In the genomic region with DNA sequence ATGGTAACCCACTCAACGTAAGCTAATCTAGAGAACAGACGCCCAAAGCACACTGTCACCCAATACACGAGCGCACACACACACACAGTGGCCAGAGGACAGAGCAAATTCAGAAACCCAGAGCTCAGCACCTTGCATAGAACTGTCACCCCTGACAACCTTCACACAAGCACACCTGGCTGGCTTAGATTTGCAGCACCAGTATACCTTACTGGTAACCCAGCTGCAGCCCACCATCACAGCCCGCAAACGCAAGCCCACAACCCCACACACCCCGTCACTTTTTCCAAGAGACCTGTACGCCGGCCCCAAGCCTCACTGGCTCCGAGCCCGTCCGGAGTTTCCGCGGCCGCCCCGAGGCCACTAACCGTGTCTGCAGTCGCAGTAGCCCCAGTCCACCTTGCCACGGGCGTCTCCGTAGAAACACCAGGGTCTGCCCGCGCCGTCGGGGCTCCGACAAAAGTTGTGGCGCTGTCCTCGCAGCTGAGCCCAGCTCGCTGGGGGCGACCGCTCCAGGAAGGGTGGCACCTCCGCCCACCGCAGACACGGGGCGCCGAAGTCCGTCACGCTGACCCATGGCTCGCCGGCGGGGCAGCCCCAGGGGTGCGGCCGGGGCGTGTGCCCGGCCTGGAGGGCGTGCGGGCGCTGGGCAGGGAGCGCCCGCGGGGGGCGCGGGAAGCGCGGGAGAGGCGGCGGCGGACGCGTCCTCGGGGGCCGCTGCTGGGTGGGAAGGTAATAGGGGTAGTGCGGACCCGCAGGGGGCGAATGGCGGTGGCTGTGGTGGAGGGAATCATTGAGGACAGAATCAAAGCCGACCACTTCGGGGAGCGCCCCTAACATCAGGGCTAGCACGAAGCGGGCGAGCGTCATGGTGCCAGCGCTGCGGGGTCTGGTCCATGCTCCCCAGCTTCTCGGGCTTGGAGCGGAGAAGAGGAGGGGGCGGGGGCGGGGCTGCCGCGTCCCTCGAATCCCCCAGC, we compare ENCODE assay signal across 9 cellular contexts. TPM values are rescaled to one million over a fixed set of nuclear protein-coding genes. Genes with fewer than 3 reads are reported as not detected.
A peak's percentile ranks its signal among the peaks of the same experiment; 100 is the strongest.
DNase-seq lines count a peak whose midpoint lies in the region; ATAC-seq and TF ChIP-seq lines count a peak whose summit lies in the region.
"Had no signal": no experiment of that assay in that cellular context is flagged by ENCODE, and none has a peak within 500 bp of the region (broad histone marks: within the 10 kb centered on the region; RNA-seq: fewer than 3 reads in every experiment).

No MANE protein-coding gene starts in this region.

- peak; percentile 74 for DNase-seq in COLO668 (lab: John Stamatoyannopoulos, UW; ENCODE audit: unreplicated experiment)
- DNase-seq in epithelial cell of esophagus (ENCODE audit: low read depth), result peak; percentile 56
- peak; percentile 6 for DNase-seq in naive B cell
- DNase-seq in activated gamma-delta T cell (lab: John Stamatoyannopoulos, UW), result no peak
- DNase-seq in dedifferentiated amniotic fluid mesenchymal stem cell (ENCODE audit: extremely low spot score), result no peak

- peak overlapping the region in 1 of 6 donors; percentile 43 for H3K27ac Mint-ChIP-seq in naive B cell

- peaks cover 12 to 17% (median 16%) of the 10 kb centered on the region in 3 donors for H3K4me1 Mint-ChIP-seq in naive B cell

- peaks cover 0 to 8% of the 10 kb centered on the region in 2 donors for H3K36me3 Mint-ChIP-seq in naive B cell

- peak overlapping the region; percentile 32 to 88 (median 84) for H3K4me3 Mint-ChIP-seq in naive B cell

- H3K9me3 Mint-ChIP-seq in naive B cell, result peaks cover 0 to 2% (median 0%) of the 10 kb centered on the region in 7 donors

- H3K27me3 Mint-ChIP-seq in naive B cell, result peaks cover 60 to 76% (median 69%) of the 10 kb centered on the region in 3 donors

- peak overlapping the region; percentile 65 for H3K4me3 ChIP-seq in epithelial cell of esophagus (ENCODE audit: low read length)
- H3K4me3 ChIP-seq: K562 had no signal

- peak; percentile 20 for ATAC-seq in GM19397 (IDR thresholded peaks at IDR 0.05; ENCODE audit: unreplicated experiment)
- ATAC-seq in HG03354 (IDR thresholded peaks at IDR 0.05; ENCODE audit: poor library complexity, severe bottlenecking, unreplicated experiment), result peak; percentile 28
- ATAC-seq in SK-N-SH treated with all-trans-retinoic acid at 6 μM for 48 hours, result peak; percentile 56
- ATAC-seq in naive B cell (ENCODE audit: low read depth in 2 of 2), result peak; percentile 19 to 25

- TF ChIP-seq CTCF in epithelial cell of esophagus (IDR thresholded peaks at IDR 0.05; ENCODE audit: insufficient read depth, low read depth, low read length, missing control alignments), result peak; percentile 7

TF ChIP-seq in SK-N-SH treated with all-trans-retinoic acid at 6 μM for 48 hours, 23 proteins besides CTCF, POLR2A, EP300 and RAD21:
- TF ChIP-seq TCF4 (CRISPR knock-in tag; IDR thresholded peaks at IDR 0.05; ENCODE audit: borderline replicate concordance) (no peak), ISL1 (CRISPR knock-in tag; IDR thresholded peaks at IDR 0.05) (no peak), ARNTL (CRISPR knock-in tag; IDR thresholded peaks at IDR 0.05; ENCODE audit: borderline replicate concordance, low read depth) (no peak), TOX (CRISPR knock-in tag; IDR thresholded peaks at IDR 0.05; ENCODE audit: borderline replicate concordance) (no peak), ZFP30 (CRISPR knock-in tag; IDR thresholded peaks at IDR 0.05) (no peak), ZFP3 (CRISPR knock-in tag; IDR thresholded peaks at IDR 0.05) (no peak), ZNF70 (CRISPR knock-in tag; IDR thresholded peaks at IDR 0.05) (no peak), GLIS3 (CRISPR knock-in tag; IDR thresholded peaks at IDR 0.05) (no peak), CSRNP3 (CRISPR knock-in tag; IDR thresholded peaks at IDR 0.05) (no peak), ZNF8 (CRISPR knock-in tag; IDR thresholded peaks at IDR 0.05) (no peak), CSDC2 (CRISPR knock-in tag; IDR thresholded peaks at IDR 0.05) (no peak), ZNF565 (CRISPR knock-in tag; conservative IDR thresholded peaks at IDR 0.05; ENCODE audit: low read depth) (no peak), OSR1 (CRISPR knock-in tag; IDR thresholded peaks at IDR 0.05) (no peak), PPARA (CRISPR knock-in tag; IDR thresholded peaks at IDR 0.05; ENCODE audit: borderline replicate concordance) (no peak)
- TF ChIP-seq, protein P1, sequence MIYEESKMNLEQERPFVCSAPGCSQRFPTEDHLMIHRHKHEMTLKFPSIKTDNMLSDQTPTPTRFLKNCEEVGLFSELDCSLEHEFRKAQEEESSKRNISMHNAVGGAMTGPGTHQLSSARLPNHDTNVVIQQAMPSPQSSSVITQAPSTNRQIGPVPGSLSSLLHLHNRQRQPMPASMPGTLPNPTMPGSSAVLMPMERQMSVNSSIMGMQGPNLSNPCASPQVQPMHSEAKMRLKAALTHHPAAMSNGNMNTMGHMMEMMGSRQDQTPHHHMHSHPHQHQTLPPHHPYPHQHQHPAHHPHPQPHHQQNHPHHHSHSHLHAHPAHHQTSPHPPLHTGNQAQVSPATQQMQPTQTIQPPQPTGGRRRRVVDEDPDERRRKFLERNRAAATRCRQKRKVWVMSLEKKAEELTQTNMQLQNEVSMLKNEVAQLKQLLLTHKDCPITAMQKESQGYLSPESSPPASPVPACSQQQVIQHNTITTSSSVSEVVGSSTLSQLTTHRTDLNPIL (CRISPR knock-in tag; IDR thresholded peaks at IDR 0.05; ENCODE audit: low read depth), result no peak
- TF ChIP-seq, protein P2, sequence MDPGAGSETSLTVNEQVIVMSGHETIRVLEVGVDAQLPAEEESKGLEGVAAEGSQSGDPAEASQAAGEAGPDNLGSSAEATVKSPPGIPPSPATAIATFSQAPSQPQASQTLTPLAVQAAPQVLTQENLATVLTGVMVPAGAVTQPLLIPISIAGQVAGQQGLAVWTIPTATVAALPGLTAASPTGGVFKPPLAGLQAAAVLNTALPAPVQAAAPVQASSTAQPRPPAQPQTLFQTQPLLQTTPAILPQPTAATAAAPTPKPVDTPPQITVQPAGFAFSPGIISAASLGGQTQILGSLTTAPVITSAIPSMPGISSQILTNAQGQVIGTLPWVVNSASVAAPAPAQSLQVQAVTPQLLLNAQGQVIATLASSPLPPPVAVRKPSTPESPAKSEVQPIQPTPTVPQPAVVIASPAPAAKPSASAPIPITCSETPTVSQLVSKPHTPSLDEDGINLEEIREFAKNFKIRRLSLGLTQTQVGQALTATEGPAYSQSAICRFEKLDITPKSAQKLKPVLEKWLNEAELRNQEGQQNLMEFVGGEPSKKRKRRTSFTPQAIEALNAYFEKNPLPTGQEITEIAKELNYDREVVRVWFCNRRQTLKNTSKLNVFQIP (CRISPR knock-in tag; IDR thresholded peaks at IDR 0.05; ENCODE audit: borderline replicate concordance, low read depth), result no peak

RNA-seq across cellular contexts. Expression of gene PRSS12, which starts 0.7 kb away (rescaled TPM):
- polyA plus RNA-seq in naive B cell (ENCODE audit: low read depth in 6 of 6), result under 1 TPM in 4 of 6 donors, not detected in 2; 0.05 to 0.16 (median 0.08) TPM

Comparison
In these comparisons a context has a peak if more than half of its experiments do, and no peak if none do; other contexts are left out.
1. DNase-seq: peak in COLO668 (single experiment), epithelial cell of esophagus (single experiment) and naive B cell (single experiment); none in activated gamma-delta T cell (single experiment) and dedifferentiated amniotic fluid mesenchymal stem cell (single experiment).
2. Peak in every context shown above with its lines, with median percentiles within 50 percentile points of each other: ATAC-seq.